In genomic region chr12:124159655-124160054, GRCh38 we compare ENCODE assay signal across 25 cellular contexts.
DNase-seq lines count a peak whose midpoint lies in the region; ATAC-seq and TF ChIP-seq lines count a peak whose summit lies in the region.
"Had no signal": no experiment of that assay in that cellular context is flagged by ENCODE, and none has a peak within 500 bp of the region (broad histone marks: within the 10 kb centered on the region; RNA-seq: fewer than 3 reads in every experiment).

No MANE protein-coding gene starts in this region.

- peak overlapping the region; percentile 68; the same call in 1 of the 2 replicates for H3K9ac ChIP-seq in iPS-20b (ENCODE audit: low read depth, low read length)
- H3K9ac ChIP-seq in neural progenitor cell: no peak overlapping the region
- no peak overlapping the region for H3K9ac ChIP-seq in PC-3 (ENCODE audit: low read length)

- H4K20me1 ChIP-seq in neural progenitor cell (ENCODE audit: low read depth): no peaks in the 10 kb centered on the region
- H4K20me1 ChIP-seq in PC-3 (ENCODE audit: low read length): no peaks in the 10 kb centered on the region

- H2AFZ ChIP-seq in neural progenitor cell (replicated peaks): peak overlapping the region; percentile 92
- no peak overlapping the region for H2AFZ ChIP-seq in PC-3 (ENCODE audit: low read length)

- H3K9me3 Mint-ChIP-seq in neural progenitor cell: peaks cover 22% of the 10 kb centered on the region
- H3K9me3 Mint-ChIP-seq: activated naive CD4-positive, alpha-beta T cell treated with anti-CD3 and anti-CD28 coated beads, Interleukin-2, amount 10 ng/mL, durations not matched to agents 7 days and 5 days; CD8-positive, alpha-beta memory T cell; T-helper 1 cell treated with Interleukin-12 subunit alpha and Interleukin-12 subunit beta and Interleukin-4 antibody, amounts not matched to agents 30 μg/mL and 1 μg/mL, for 36 hours had no signal

- ATAC-seq in PC-3: no peak
- ATAC-seq in HG03439 (IDR thresholded peaks at IDR 0.05; ENCODE audit: unreplicated experiment): no peak
- ATAC-seq: A549, Panc1 had no signal

- CTCF ChIA-PET in RWPE1 (lab: Yijun Ruan, JAX) (interaction anchor here (0.7 kb wide), 2 partner anchors 74 to 253 kb away, joined by 3 to 5 read pairs; no protein-coding TSS in a partner anchor), PC-3 (lab: Charles Lee) (no interaction called here)

- intact Hi-C loops in PC-3 (cut with micrococcal nuclease): no loop called here

- peaks cover 6% of the 10 kb centered on the region for H3K27me3 Mint-ChIP-seq in neural progenitor cell (ENCODE audit: insufficient read depth, low read depth)

- H3K27me3 ChIP-seq in iPS-20b (ENCODE audit: insufficient read depth, low read length): no peaks in the 10 kb centered on the region
- H3K27me3 ChIP-seq in neural progenitor cell: no peaks in the 10 kb centered on the region
- peaks cover 55% of the 10 kb centered on the region for H3K27me3 ChIP-seq in PC-3 (ENCODE audit: low read length)
- H3K27me3 ChIP-seq: cardiac muscle cell, upper lobe of left lung had no signal

- H3F3A ChIP-seq in neural progenitor cell (ENCODE audit: low read depth) (peaks cover 9% of the 10 kb centered on the region), PC-3 (ENCODE audit: low read length, unreplicated experiment) (no peaks in the 10 kb centered on the region)

- H3K27ac ChIP-seq in iPS-20b (ENCODE audit: low read length) (no peak overlapping the region), neural progenitor cell (peak overlapping the region; percentile 82), RWPE1 (no peak overlapping the region), PC-3 (ENCODE audit: low read length) (no peak overlapping the region)
- H3K27ac ChIP-seq: A549, cardiac muscle cell had no signal

- no peak for TF ChIP-seq CTCF in neural progenitor cell (IDR thresholded peaks at IDR 0.05)
- no peak for TF ChIP-seq CTCF in RWPE1 (conservative IDR thresholded peaks at IDR 0.05; ENCODE audit: low read depth)
- TF ChIP-seq CTCF in PC-3 (conservative IDR thresholded peaks at IDR 0.05; ENCODE audit: low read depth, low read length): no peak

- H3K79me2 ChIP-seq in neural progenitor cell (ENCODE audit: low read depth) (no peaks in the 10 kb centered on the region), PC-3 (ENCODE audit: low read length) (no peaks in the 10 kb centered on the region)

- peak; percentile 27 for DNase-seq in Ammon's horn (ENCODE audit: low spot score)
- peak; percentile 32 for DNase-seq in SK-MEL-5 (ENCODE audit: low read depth, low spot score)
- no peak for DNase-seq in neural progenitor cell (ENCODE audit: low spot score)
- no peak for DNase-seq in RWPE1 (ENCODE audit: low spot score)
- no peak for DNase-seq in NCI-H2029 treated with DMSO at 0.1 percent for 48 hours (lab: John Stamatoyannopoulos, UW)
- DNase-seq in PC-3: no peak
- DNase-seq: activated CD4-positive, alpha-beta T cell treated with anti-CD3 and anti-CD28 coated beads for 48 hours; activated naive CD4-positive, alpha-beta T cell treated with anti-CD3 and anti-CD28 coated beads, Interleukin-2, amount 10 ng/mL, durations not matched to agents 7 days and 5 days; activated T-cell treated with anti-CD3 and anti-CD28 coated beads, Interleukin-2, amount 50 U/mL, for 48 hours; CD8-positive, alpha-beta memory T cell; cortex of kidney; KG1; left cardiac atrium; NCI-H1436; NCI-H510A treated with DMSO at 0.1 percent for 48 hours; nephron progenitor cell; NK-92 treated with Interleukin-12 subunit alpha and Interleukin-12 subunit beta, amount 100 ng/mL, for 24 hours; upper lobe of left lung had no signal

- H3K4me1 Mint-ChIP-seq in neural progenitor cell: peaks cover 38% of the 10 kb centered on the region
- H3K4me1 Mint-ChIP-seq: activated naive CD4-positive, alpha-beta T cell treated with anti-CD3 and anti-CD28 coated beads, Interleukin-2, amount 10 ng/mL, durations not matched to agents 7 days and 5 days; B cell; CD8-positive, alpha-beta memory T cell had no signal

- H3K36me3 Mint-ChIP-seq in neural progenitor cell: no peaks in the 10 kb centered on the region
- H3K36me3 Mint-ChIP-seq: activated naive CD4-positive, alpha-beta T cell treated with anti-CD3 and anti-CD28 coated beads, Interleukin-2, amount 10 ng/mL, durations not matched to agents 7 days and 5 days had no signal

- H3K4me2 ChIP-seq in neural progenitor cell: peak overlapping the region; percentile 47
- no peak overlapping the region for H3K4me2 ChIP-seq in PC-3 (ENCODE audit: low read length)
- H3K4me2 ChIP-seq: A549 had no signal

- BruUV-seq in PC-3 (replicated peaks; lab: Mats Ljungman, UMichigan): no TSS peak

- no peaks in the 10 kb centered on the region for H3K9me2 ChIP-seq in PC-3 (replicated peaks; ENCODE audit: low read length)

- POLR2A ChIA-PET in RWPE1 (lab: Yijun Ruan, JAX; ENCODE audit: low non-redundant PET) (no interaction called here), PC-3 (lab: Charles Lee; ENCODE audit: unreplicated experiment) (no interaction called here)

- in situ Hi-C loops in SK-MEL-5 (cut with HindIII; ENCODE audit: low pct_unique_long_range_greater_than_20kb, low sequenced_read_pairs): no loop called here

- peak overlapping the region; percentile 33 for H3K4me3 Mint-ChIP-seq in neural progenitor cell
- H3K4me3 Mint-ChIP-seq: activated naive CD4-positive, alpha-beta T cell treated with anti-CD3 and anti-CD28 coated beads, Interleukin-2, amount 10 ng/mL, durations not matched to agents 7 days and 5 days; B cell; CD8-positive, alpha-beta memory T cell; nephron progenitor cell; T-helper 1 cell treated with Interleukin-12 subunit alpha and Interleukin-12 subunit beta and Interleukin-4 antibody, amounts not matched to agents 30 μg/mL and 1 μg/mL, for 36 hours had no signal

- H3K9me3 ChIP-seq in iPS-20b (ENCODE audit: insufficient read depth, low read depth, low read length) (peaks cover 4% of the 10 kb centered on the region), neural progenitor cell (ENCODE audit: low read depth) (no peaks in the 10 kb centered on the region), PC-3 (ENCODE audit: low read length) (no peaks in the 10 kb centered on the region)
- H3K9me3 ChIP-seq: upper lobe of left lung had no signal

- no peaks in the 10 kb centered on the region for H3K36me3 ChIP-seq in iPS-20b (ENCODE audit: insufficient read depth, low read depth, low read length)
- H3K36me3 ChIP-seq in neural progenitor cell: no peaks in the 10 kb centered on the region
- H3K36me3 ChIP-seq in PC-3 (ENCODE audit: low read depth, low read length): no peaks in the 10 kb centered on the region
- H3K36me3 ChIP-seq: cardiac muscle cell, upper lobe of left lung had no signal

- H3K4me3 ChIP-seq in iPS-20b (ENCODE audit: low read length) (no peak overlapping the region), neural progenitor cell (no peak overlapping the region), PC-3 (ENCODE audit: low read length) (no peak overlapping the region)
- H3K4me3 ChIP-seq: A549, cardiac muscle cell, upper lobe of left lung had no signal

- H3K27ac Mint-ChIP-seq in neural progenitor cell: no peak overlapping the region
- H3K27ac Mint-ChIP-seq: activated naive CD4-positive, alpha-beta T cell treated with anti-CD3 and anti-CD28 coated beads, Interleukin-2, amount 10 ng/mL, durations not matched to agents 7 days and 5 days; B cell; CD8-positive, alpha-beta memory T cell; nephron progenitor cell; T-helper 1 cell treated with Interleukin-12 subunit alpha and Interleukin-12 subunit beta and Interleukin-4 antibody, amounts not matched to agents 30 μg/mL and 1 μg/mL, for 36 hours had no signal

- peaks cover 12% of the 10 kb centered on the region; the same call in 1 of the 2 replicates for H3K4me1 ChIP-seq in iPS-20b (ENCODE audit: insufficient read depth, low read length)
- H3K4me1 ChIP-seq in neural progenitor cell: peaks cover 20% of the 10 kb centered on the region
- no peaks in the 10 kb centered on the region for H3K4me1 ChIP-seq in PC-3 (ENCODE audit: insufficient read depth, low read length)
- H3K4me1 ChIP-seq: A549, upper lobe of left lung had no signal

Comparison
In these comparisons a context has a peak if more than half of its experiments do, and no peak if none do; other contexts are left out.
1. DNase-seq: peak in Ammon's horn (single experiment) and SK-MEL-5 (single experiment); none in neural progenitor cell (single experiment), RWPE1 (single experiment), NCI-H2029 treated with DMSO at 0.1 percent for 48 hours (single experiment) and PC-3 (single experiment).